Comparison of ENCODE assay signal across 16 cellular contexts in the genomic region with DNA sequence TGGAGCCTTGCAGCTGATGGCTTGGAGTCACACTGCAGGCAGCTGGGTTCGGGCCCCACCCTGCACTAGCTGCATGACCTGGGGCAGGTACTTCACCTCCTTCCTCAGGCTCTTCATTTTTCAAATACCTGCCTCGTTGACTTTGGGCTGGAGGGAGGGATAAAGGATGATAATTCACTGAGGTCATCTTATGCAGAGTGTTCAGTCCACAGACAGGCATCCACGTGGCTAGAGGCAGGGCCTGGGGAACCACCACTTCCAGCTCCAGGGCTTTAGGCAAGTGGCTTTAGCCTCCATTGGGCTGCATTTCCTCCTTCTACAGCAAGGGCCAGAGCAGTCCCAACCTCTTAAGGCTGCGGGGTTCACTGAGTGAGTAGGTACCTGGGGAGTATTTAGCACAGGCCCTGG.
DNase-seq lines count a peak whose midpoint lies in the region; ATAC-seq and TF ChIP-seq lines count a peak whose summit lies in the region.
"Had no signal": no experiment of that assay in that cellular context is flagged by ENCODE, and none has a peak within 500 bp of the region (broad histone marks: within the 10 kb centered on the region; RNA-seq: fewer than 3 reads in every experiment).

No MANE protein-coding gene starts in this region.

- H3K27me3 ChIP-seq in PC-3 (ENCODE audit: low read length) = no peaks in the 10 kb centered on the region
- H3K27me3 ChIP-seq in foreskin keratinocyte = no peaks in the 10 kb centered on the region
- no peaks in the 10 kb centered on the region for H3K27me3 ChIP-seq in spleen (replicated peaks in 1 of 7)
- H3K27me3 ChIP-seq in smooth muscle cell (ENCODE audit: low read depth) = no peaks in the 10 kb centered on the region
- H3K27me3 ChIP-seq: ovary, tibial nerve had no signal

- H3K4me3 ChIP-seq in PC-3 (ENCODE audit: low read length) (no peak overlapping the region), spleen (no peak overlapping the region), smooth muscle cell (no peak overlapping the region)
- H3K4me3 ChIP-seq: coronary artery, ovary, tibial nerve had no signal

- H3K9ac ChIP-seq in PC-3 (ENCODE audit: low read length) = no peak overlapping the region
- H3K9ac ChIP-seq in smooth muscle cell (ENCODE audit: low read depth) = no peak overlapping the region

- POLR2A ChIA-PET in PC-3 (lab: Charles Lee; ENCODE audit: unreplicated experiment) = interaction anchor here (0.5 to 1.0 kb wide), 2 partner anchors 59 to 68 kb away, joined by 4 to 6 read pairs; no protein-coding TSS in a partner anchor

- 67 to 91% (median 76%) methylated on average over 3 to 4 of the region's 4 CpGs for WGBS in spleen, 5 donors
- 57% methylated on average over 4 of the region's 4 CpGs for WGBS in smooth muscle cell (ENCODE audit: low lambda C conversion rate)

- CTCF ChIA-PET in PC-3 (lab: Charles Lee) = no interaction called here

- H3K79me2 ChIP-seq in PC-3 (ENCODE audit: low read length) (peaks cover 92% of the 10 kb centered on the region), smooth muscle cell (ENCODE audit: low read depth) (no peaks in the 10 kb centered on the region)

- H3K4me1 ChIP-seq in PC-3 (ENCODE audit: insufficient read depth, low read length) = peaks cover 21% of the 10 kb centered on the region
- peaks cover 14% of the 10 kb centered on the region for H3K4me1 ChIP-seq in foreskin keratinocyte
- H3K4me1 ChIP-seq in spleen = peaks cover 0 to 47% (median 4%) of the 10 kb centered on the region in 6 donors
- H3K4me1 ChIP-seq in smooth muscle cell (ENCODE audit: low read depth) = peaks cover 9% of the 10 kb centered on the region

- no peak for TF ChIP-seq CTCF in PC-3 (conservative IDR thresholded peaks at IDR 0.05; ENCODE audit: low read depth, low read length)
- no peak for TF ChIP-seq CTCF in foreskin keratinocyte (conservative IDR thresholded peaks at IDR 0.05)
- no peak for TF ChIP-seq CTCF in spleen (IDR thresholded peaks at IDR 0.05 in 8 of 11, conservative IDR thresholded peaks at IDR 0.05 in 3 of 11)
- no peak for TF ChIP-seq CTCF in smooth muscle cell (IDR thresholded peaks at IDR 0.05; ENCODE audit: borderline replicate concordance, insufficient read depth, poor library complexity, severe bottlenecking)

- H3K36me3 ChIP-seq in PC-3 (ENCODE audit: low read depth, low read length) (no peaks in the 10 kb centered on the region; the same call in 1 of the 2 replicates), spleen (peaks cover 0 to 11% (median 0%) of the 10 kb centered on the region in 6 donors), smooth muscle cell (ENCODE audit: low read depth) (no peaks in the 10 kb centered on the region)
- H3K36me3 ChIP-seq: ovary had no signal

- H3K27ac ChIP-seq in PC-3 (ENCODE audit: low read length) (peak overlapping the region; percentile 57), foreskin keratinocyte (no peak overlapping the region), spleen (peak overlapping the region in 1 of 8 donors; percentile 10), smooth muscle cell (ENCODE audit: low read depth) (no peak overlapping the region)
- H3K27ac ChIP-seq: coronary artery, ovary, tibial nerve had no signal

- H3F3A ChIP-seq in PC-3 (ENCODE audit: low read length, unreplicated experiment) = no peaks in the 10 kb centered on the region
- H3F3A ChIP-seq in smooth muscle cell (ENCODE audit: low read depth) = no peaks in the 10 kb centered on the region

- DNase-seq in NCI-H2029 (lab: John Stamatoyannopoulos, UW) (peak; percentile 7), NCI-H2029 treated with DMSO at 0.1 percent for 48 hours (lab: John Stamatoyannopoulos, UW) (no peak), PC-3 (peak; percentile 70), foreskin keratinocyte (peak; percentile 59 to 90), spleen (peak; percentile 57), DMS 273 treated with DMSO at 0.1 percent for 48 hours (lab: John Stamatoyannopoulos, UW) (no peak), smooth muscle cell (lab: John Stamatoyannopoulos, UW; ENCODE audit: unreplicated experiment) (no peak)
- DNase-seq: activated CD8-positive, alpha-beta memory T cell treated with anti-CD3 and anti-CD28 coated beads, Interleukin-2, amount 10 ng/mL, durations not matched to agents 7 days and 5 days; activated effector memory CD4-positive, alpha-beta T cell treated with Interleukin-2 at 50 U/mL for 16 hours; erythroblast; ovary; T-helper 1 cell had no signal

- H3K9me3 ChIP-seq in PC-3 (ENCODE audit: low read length) = no peaks in the 10 kb centered on the region
- H3K9me3 ChIP-seq in spleen = no peaks in the 10 kb centered on the region
- no peaks in the 10 kb centered on the region for H3K9me3 ChIP-seq in smooth muscle cell (replicated peaks; ENCODE audit: low read depth)
- H3K9me3 ChIP-seq: ovary, tibial nerve had no signal

- no TSS peak for BruUV-seq in PC-3 (replicated peaks; lab: Mats Ljungman, UMichigan)

- H3K4me2 ChIP-seq in PC-3 (ENCODE audit: low read length) (0 out of 2 replicates have a peak overlapping the region, but pooled peaks have one; percentile 26), smooth muscle cell (no peak overlapping the region)

- intact Hi-C loops in PC-3 (cut with micrococcal nuclease) (no loop called here), spleen (cut with DNase I; ENCODE audit: low total_unique reads) (no loop called here)

- no peak overlapping the region for H2AFZ ChIP-seq in PC-3 (ENCODE audit: low read length)
- no peak overlapping the region for H2AFZ ChIP-seq in smooth muscle cell (ENCODE audit: low read depth)

- H4K20me1 ChIP-seq in PC-3 (ENCODE audit: low read length) (no peaks in the 10 kb centered on the region), smooth muscle cell (ENCODE audit: low read depth) (peaks cover 21% of the 10 kb centered on the region)

- ATAC-seq in PC-3 (peak; percentile 48), foreskin keratinocyte (peak; percentile 40), GM21367 (IDR thresholded peaks at IDR 0.05; ENCODE audit: unreplicated experiment) (no peak)
- ATAC-seq: activated CD4-positive, CD25-positive, alpha-beta regulatory T cell treated with anti-CD3 and anti-CD28 coated beads, Interleukin-2, amount 50 U/mL, for 24 hours; activated CD8-positive, alpha-beta memory T cell treated with anti-CD3 and anti-CD28 coated beads, Interleukin-2, amount 10 ng/mL, durations not matched to agents 7 days and 5 days had no signal

- TF ChIP-seq POLR2A in spleen (IDR thresholded peaks at IDR 0.05) = no peak

- H3K9me2 ChIP-seq in PC-3 (replicated peaks; ENCODE audit: low read length) = no peaks in the 10 kb centered on the region

Comparison
In these comparisons a context has a peak if more than half of its experiments do, and no peak if none do; other contexts are left out.
1. DNase-seq: peak in NCI-H2029 (single experiment), PC-3 (single experiment), foreskin keratinocyte (2 of 2) and spleen (single experiment); none in NCI-H2029 treated with DMSO at 0.1 percent for 48 hours (single experiment), DMS 273 treated with DMSO at 0.1 percent for 48 hours (single experiment) and smooth muscle cell (single experiment).